8 cellular contexts compared by ENCODE assay signal in the genomic region with DNA sequence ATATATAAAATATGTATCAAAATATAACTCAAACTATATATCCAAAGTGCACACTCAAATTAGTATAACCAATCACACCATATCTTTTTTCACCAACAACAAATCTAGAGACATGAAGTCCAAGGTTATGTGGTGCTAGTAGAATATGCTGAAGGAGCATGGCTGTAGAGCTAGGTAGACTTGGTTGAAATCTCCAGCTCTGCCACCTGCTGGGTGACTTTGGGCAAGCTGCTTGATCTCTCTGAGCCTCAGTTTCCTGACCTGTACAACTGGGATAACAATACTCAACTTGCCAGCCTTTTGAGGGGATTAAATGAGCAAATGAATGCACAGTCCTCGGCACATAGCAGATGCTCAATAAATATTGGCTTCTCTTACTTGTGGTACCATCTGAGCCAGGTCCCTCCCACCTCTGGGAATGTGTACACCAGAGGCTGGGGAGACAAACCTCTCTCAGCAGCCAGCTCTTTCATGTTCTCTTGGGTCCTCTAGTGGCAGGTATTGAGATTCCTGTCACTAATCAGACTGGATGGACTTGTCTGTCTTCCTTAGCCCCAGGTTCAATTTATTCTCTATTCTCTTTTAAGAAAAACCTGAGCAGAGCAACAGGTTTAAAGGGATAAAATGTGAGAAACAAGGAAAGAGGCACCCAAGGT.
DNase-seq lines count a peak whose midpoint lies in the region; ATAC-seq and TF ChIP-seq lines count a peak whose summit lies in the region.

No MANE protein-coding gene starts in this region.

- 80% methylated on average over 1 of the region's 1 CpG for WGBS in right cardiac atrium

- CTCF ChIA-PET in A673 (lab: Charles Lee), result interaction anchor here (0.8 to 1.0 kb wide), 2 partner anchors 40 to 421 kb away, joined by 3 read pairs; no protein-coding TSS in a partner anchor

- peak; percentile 58 for TF ChIP-seq CTCF in A673 (conservative IDR thresholded peaks at IDR 0.05; ENCODE audit: low read depth, low read length)
- peak; percentile 74 for TF ChIP-seq CTCF in WERI-Rb-1 (IDR thresholded peaks at IDR 0.05; ENCODE audit: low read depth, low read length)

- H3K9me3 ChIP-seq in A673 (ENCODE audit: low read depth, low read length, poor library complexity, severe bottlenecking) (no peaks in the 10 kb centered on the region), WERI-Rb-1 (ENCODE audit: severe bottlenecking) (no peaks in the 10 kb centered on the region), right cardiac atrium (ENCODE audit: control insufficient read depth, low read length) (no peaks in the 10 kb centered on the region)

- DNase-seq in A673 (ENCODE audit: low spot score) (peak; percentile 66), HuH-7.5 (ENCODE audit: low spot score) (peak; percentile 14), WERI-Rb-1 (peak; percentile 48), right cardiac atrium (no peak), NCI-H2081 (lab: John Stamatoyannopoulos, UW) (no peak), OCI-M2 (lab: John Stamatoyannopoulos, UW; ENCODE audit: unreplicated experiment) (no peak), cortex of kidney (lab: John Stamatoyannopoulos, UW) (no peak)
- no peak for DNase-seq in stimulated activated CD4-positive, alpha-beta T cell treated with anti-CD3 and anti-CD28 coated beads, Interleukin-12 subunit alpha, Interleukin-12 subunit beta, amount 100 ng/mL, for 4 hours

- no TSS peak for BruUV-seq in A673 (replicated peaks; lab: Mats Ljungman, UMichigan)

- peaks cover 3% of the 10 kb centered on the region for H3K27me3 ChIP-seq in A673 (replicated peaks; ENCODE audit: insufficient read depth, low read depth, low read length, poor library complexity)
- no peaks in the 10 kb centered on the region for H3K27me3 ChIP-seq in WERI-Rb-1 (ENCODE audit: insufficient read depth, low read depth, severe bottlenecking)
- no peaks in the 10 kb centered on the region for H3K27me3 ChIP-seq in right cardiac atrium (ENCODE audit: control insufficient read depth, insufficient read depth)

- POLR2A ChIA-PET in A673 (lab: Charles Lee; ENCODE audit: low non-redundant PET), result no interaction called here

- H3K27ac ChIP-seq in A673 (ENCODE audit: low read depth, low read length, poor library complexity, severe bottlenecking) (no peak overlapping the region), WERI-Rb-1 (no peak overlapping the region), right cardiac atrium (ENCODE audit: low read length) (no peak overlapping the region)

- H3K4me1 ChIP-seq in A673 (ENCODE audit: insufficient read depth, low read length, poor library complexity, severe bottlenecking) (no peaks in the 10 kb centered on the region), right cardiac atrium (ENCODE audit: control insufficient read depth, insufficient read depth, low read length) (peaks cover 8% of the 10 kb centered on the region)

- H3K4me3 ChIP-seq in A673 (ENCODE audit: low read depth, low read length, poor library complexity, severe bottlenecking) (no peak overlapping the region), WERI-Rb-1 (ENCODE audit: low read depth, low read length) (no peak overlapping the region), right cardiac atrium (ENCODE audit: low read length) (no peak overlapping the region)

- peak; percentile 61 to 67 for ATAC-seq in right cardiac atrium

- intact Hi-C loops in A673 (cut with micrococcal nuclease; ENCODE audit: unreplicated experiment) (loop anchor here (10.0 kb wide), 1 partner anchor 380 kb away; no protein-coding TSS in a partner anchor), right cardiac atrium (cut with DNase I) (loop anchor here in 1 of 4 donors (10.0 kb wide), 1 partner anchor 380 kb away; no protein-coding TSS in a partner anchor)

- H3K36me3 ChIP-seq in A673 (ENCODE audit: insufficient read depth, low read length, poor library complexity, severe bottlenecking) (no peaks in the 10 kb centered on the region), WERI-Rb-1 (peaks cover under 1% of the 10 kb centered on the region; the same call in 1 of the 2 replicates)

Comparison
In these comparisons a context has a peak if more than half of its experiments do, and no peak if none do; other contexts are left out.
1. DNase-seq: peak in A673 (single experiment), HuH-7.5 (single experiment) and WERI-Rb-1 (single experiment); none in right cardiac atrium (0 of 3), NCI-H2081 (0 of 2), OCI-M2 (single experiment), cortex of kidney (single experiment) and stimulated activated CD4-positive, alpha-beta T cell treated with anti-CD3 and anti-CD28 coated beads, Interleukin-12 subunit alpha, Interleukin-12 subunit beta, amount 100 ng/mL, for 4 hours (single experiment).